2 cellular contexts compared by ENCODE assay signal in the genomic region with DNA sequence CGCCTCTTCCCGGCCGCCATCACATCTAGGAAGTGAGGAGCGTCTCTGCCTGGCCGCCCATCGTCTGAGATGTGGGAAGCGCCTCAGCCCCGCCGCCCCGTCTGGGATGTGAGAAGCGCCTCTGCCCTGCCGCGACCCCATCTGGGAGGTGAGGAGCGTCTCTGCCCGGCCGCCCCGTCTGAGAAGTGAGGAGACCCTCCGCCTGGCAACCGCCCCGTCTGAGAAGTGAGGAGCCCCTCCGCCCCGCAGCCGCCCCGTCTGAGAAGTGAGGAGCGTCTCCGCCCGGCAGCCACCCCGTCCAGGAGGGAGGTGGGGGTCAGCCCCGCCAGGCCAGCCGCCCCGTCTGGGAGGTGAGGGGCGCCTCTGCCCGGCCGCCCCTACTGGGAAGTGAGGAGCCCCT. TPM values are rescaled to one million over a fixed set of nuclear protein-coding genes. Genes with fewer than 3 reads are reported as not detected.
"Had no signal": no experiment of that assay in that cellular context is flagged by ENCODE, and none has a peak within 500 bp of the region (broad histone marks: within the 10 kb centered on the region; RNA-seq: fewer than 3 reads in every experiment).

No MANE protein-coding gene starts in this region.

RNA-seq across cellular contexts. Expression of a gene that starts 40.1 kb away (rescaled TPM):
- total RNA-seq: GM23248, H4 had no signal
- polyA plus RNA-seq: GM23248 had no signal
